ENCODE assay signal across 25 cellular contexts in genomic region chr14:105146181-105146975, GRCh38. TPM values are rescaled to one million over a fixed set of nuclear protein-coding genes. Genes with fewer than 3 reads are reported as not detected.
DNase-seq lines count a peak whose midpoint lies in the region; ATAC-seq, FAIRE-seq and TF ChIP-seq lines count a peak whose summit lies in the region.
"Had no signal": no experiment of that assay in that cellular context is flagged by ENCODE, and none has a peak within 500 bp of the region (broad histone marks: within the 10 kb centered on the region; RNA-seq: fewer than 3 reads in every experiment).

No MANE protein-coding gene starts in this region.

- H3K36me3 Mint-ChIP-seq in endodermal cell (ENCODE audit: low read depth) (peaks cover 10% of the 10 kb centered on the region), CD14-positive monocyte (no peaks in the 10 kb centered on the region)
- H3K36me3 Mint-ChIP-seq: CD8-positive, alpha-beta memory T cell; naive thymus-derived CD8-positive, alpha-beta T cell had no signal

- no peak for TF ChIP-seq POLR2A in A549 (IDR thresholded peaks at IDR 0.05; ENCODE audit: low read length)

- no peak overlapping the region for H3K9ac ChIP-seq in endodermal cell (ENCODE audit: extremely low read depth, low read length, poor library complexity, severe bottlenecking)

- H3K4me1 Mint-ChIP-seq in endodermal cell, result no peaks in the 10 kb centered on the region
- H3K4me1 Mint-ChIP-seq in CD14-positive monocyte, result no peaks in the 10 kb centered on the region
- H3K4me1 Mint-ChIP-seq: CD8-positive, alpha-beta memory T cell; mesothelial cell of epicardium; naive thymus-derived CD8-positive, alpha-beta T cell had no signal

- H3K27me3 ChIP-seq in GM06990 (replicated peaks; ENCODE audit: control insufficient read depth, insufficient read depth, low read length) (no peaks in the 10 kb centered on the region), endodermal cell (ENCODE audit: control insufficient read depth, insufficient read depth, low read length, poor library complexity, severe bottlenecking) (no peaks in the 10 kb centered on the region), lower lobe of right lung (ENCODE audit: low read depth) (no peaks in the 10 kb centered on the region), ascending aorta (no peaks in the 10 kb centered on the region)
- H3K27me3 ChIP-seq: heart right ventricle, pancreas, right lobe of liver had no signal

- no peak overlapping the region for H3K27ac Mint-ChIP-seq in endodermal cell
- H3K27ac Mint-ChIP-seq in CD14-positive monocyte, result peak overlapping the region in 1 of 7 donors; percentile 28
- H3K27ac Mint-ChIP-seq: activated T-helper 2 cell treated with anti-CD3 and anti-CD28 coated beads, Interferon-gamma antibody, Interleukin-2, Interleukin-4, amounts not matched to agents 10 μg/mL and 5 μg/mL and 100 μg/mL, durations not matched to agents 14 hours and 24 hours and 36 hours; CD8-positive, alpha-beta memory T cell; mesothelial cell of epicardium; naive thymus-derived CD8-positive, alpha-beta T cell had no signal

- H3K36me3 ChIP-seq in GM06990 (ENCODE audit: control insufficient read depth, insufficient read depth, low read length) (no peaks in the 10 kb centered on the region), endodermal cell (ENCODE audit: control insufficient read depth, insufficient read depth, low read length) (no peaks in the 10 kb centered on the region), lower lobe of right lung (peaks cover 30% of the 10 kb centered on the region), ascending aorta (peaks cover 0 to 22% of the 10 kb centered on the region in 2 donors)
- H3K36me3 ChIP-seq: pancreas, right lobe of liver had no signal

- H3K4me3 ChIP-seq in A549, result no peak overlapping the region
- H3K4me3 ChIP-seq in GM06990 (replicated peaks; ENCODE audit: low read depth, low read length), result no peak overlapping the region
- H3K4me3 ChIP-seq in endodermal cell (ENCODE audit: low read length), result no peak overlapping the region
- H3K4me3 ChIP-seq in lower lobe of right lung, result no peak overlapping the region
- H3K4me3 ChIP-seq in ascending aorta, result no peak overlapping the region
- H3K4me3 ChIP-seq: heart right ventricle, pancreas, right lobe of liver, SK-N-MC had no signal

- no peak overlapping the region for H3K4me2 ChIP-seq in A549

- no peaks in the 10 kb centered on the region for H3K4me1 ChIP-seq in A549
- H3K4me1 ChIP-seq in endodermal cell (ENCODE audit: control insufficient read depth, insufficient read depth, low read length), result no peaks in the 10 kb centered on the region
- H3K4me1 ChIP-seq in lower lobe of right lung, result no peaks in the 10 kb centered on the region
- H3K4me1 ChIP-seq in ascending aorta, result no peaks in the 10 kb centered on the region
- H3K4me1 ChIP-seq: pancreas, right lobe of liver had no signal

- no peak for TF ChIP-seq EP300 in A549 (IDR thresholded peaks at IDR 0.05)

- no peak for TF ChIP-seq CTCF in A549 (IDR thresholded peaks at IDR 0.05)
- TF ChIP-seq CTCF in GM06990 (IDR thresholded peaks at IDR 0.05; ENCODE audit: insufficient read depth, low read length, poor library complexity, severe bottlenecking), result no peak
- no peak for TF ChIP-seq CTCF in endodermal cell (conservative IDR thresholded peaks at IDR 0.05)
- TF ChIP-seq CTCF in lower lobe of right lung (IDR thresholded peaks at IDR 0.05), result no peak
- TF ChIP-seq CTCF in ascending aorta (IDR thresholded peaks at IDR 0.05), result no peak
- no peak for TF ChIP-seq CTCF in CD14-positive monocyte (IDR thresholded peaks at IDR 0.05)

- peaks cover 3% of the 10 kb centered on the region for H3K9me3 Mint-ChIP-seq in endodermal cell
- H3K9me3 Mint-ChIP-seq in CD14-positive monocyte, result peaks cover 0 to 2% (median 0%) of the 10 kb centered on the region in 7 donors
- H3K9me3 Mint-ChIP-seq: mesothelial cell of epicardium; naive thymus-derived CD8-positive, alpha-beta T cell had no signal

- POLR2A ChIA-PET in A549 (lab: Yijun Ruan, JAX), result no interaction called here

- DNase-seq in A549 (ENCODE audit: low read depth in 1 of 2, low spot score in 1 of 2) (no peak), GM06990 (ENCODE audit: extremely low read depth, insufficient read length) (peak; percentile 4), endodermal cell (peak; percentile 46), lower lobe of right lung (peak; percentile 24), ascending aorta (ENCODE audit: low spot score in 2 of 2) (no peak), CD14-positive monocyte (ENCODE audit: low spot score) (no peak)
- DNase-seq: activated CD4-positive, alpha-beta T cell treated with anti-CD3 and anti-CD28 coated beads, Interleukin-2, amount 50 U/mL, for 48 hours; activated CD8-positive, alpha-beta memory T cell treated with anti-CD3 and anti-CD28 coated beads, Interleukin-2, amount 50 U/mL, for 4 hours; AML-193; DMS153; NCI-H1436 treated with DMSO at 0.1 percent for 48 hours; NCI-H526 treated with DMSO at 0.1 percent for 48 hours; trophoblast cell had no signal

- WGBS in A549 (ENCODE audit: missing lambda C conversion rate), result 84% methylated on average over 16 of the region's 40 CpGs
- WGBS in endodermal cell (ENCODE audit: insufficient coverage in 1 of 2, insufficient read length in 1 of 2), 2 experiments, result 92 to 94% methylated on average over 22 to 40 of the region's 40 CpGs

- peak in 1 of 2 experiments; percentile 10; a peak in 3 of 6 replicates for ATAC-seq in A549
- ATAC-seq in lower lobe of right lung, result no peak
- ATAC-seq in GM21737 (IDR thresholded peaks at IDR 0.05; ENCODE audit: unreplicated experiment), result no peak
- ATAC-seq: heart right ventricle; naive thymus-derived CD8-positive, alpha-beta T cell; pancreas; right lobe of liver had no signal

- H3K27ac ChIP-seq in A549 (no peak overlapping the region), endodermal cell (ENCODE audit: low read depth, low read length) (no peak overlapping the region), lower lobe of right lung (no peak overlapping the region), ascending aorta (no peak overlapping the region)
- H3K27ac ChIP-seq: heart right ventricle, pancreas, right lobe of liver, SK-N-MC, VCaP had no signal

- H3K27me3 Mint-ChIP-seq in endodermal cell (ENCODE audit: insufficient read depth) (no peaks in the 10 kb centered on the region), CD14-positive monocyte (ENCODE audit: low read depth in 3 of 3) (peaks cover 0 to 4% (median 0%) of the 10 kb centered on the region in 3 donors)
- H3K27me3 Mint-ChIP-seq: CD8-positive, alpha-beta memory T cell; naive thymus-derived CD8-positive, alpha-beta T cell had no signal

- no peak for FAIRE-seq in A549 (lab: Jason Lieb, UNC)
- FAIRE-seq: GM18507, pancreas had no signal

- H3K9me3 ChIP-seq in A549 (no peaks in the 10 kb centered on the region), endodermal cell (ENCODE audit: control insufficient read depth, low read length) (no peaks in the 10 kb centered on the region), lower lobe of right lung (no peaks in the 10 kb centered on the region), ascending aorta (no peaks in the 10 kb centered on the region)
- H3K9me3 ChIP-seq: heart right ventricle, pancreas, right lobe of liver had no signal

- intact Hi-C loops in lower lobe of right lung (cut with DNase I), result no loop called here
- intact Hi-C loops in ascending aorta (cut with DNase I), result no loop called here
- intact Hi-C loops in CD14-positive monocyte (cut with micrococcal nuclease), result no loop called here

- CTCF ChIA-PET in A549 (lab: Yijun Ruan, JAX), result interaction anchor here (0.9 to 1.5 kb wide), 6 partner anchors 15 to 57 kb away, joined by 3 to 5 read pairs (median 3); no protein-coding TSS in a partner anchor

- TF ChIP-seq RAD21 in A549 (conservative IDR thresholded peaks at IDR 0.05 in 1 of 2, IDR thresholded peaks at IDR 0.05 in 1 of 2), result no peak

- H3K4me3 Mint-ChIP-seq in endodermal cell (no peak overlapping the region), CD14-positive monocyte (no peak overlapping the region)
- H3K4me3 Mint-ChIP-seq: CD8-positive, alpha-beta memory T cell; mesothelial cell of epicardium; naive thymus-derived CD8-positive, alpha-beta T cell had no signal

TF ChIP-seq in A549, 52 proteins besides CTCF, POLR2A, EP300 and RAD21:
- no peak for TF ChIP-seq HEYL (CRISPR knock-in tag; IDR thresholded peaks at IDR 0.05)
- TF ChIP-seq HDAC2 (IDR thresholded peaks at IDR 0.05), result no peak
- TF ChIP-seq ZFP36 (IDR thresholded peaks at IDR 0.05; ENCODE audit: borderline replicate concordance, partially characterized antibody), result peak; percentile 6
- TF ChIP-seq CBX2 (IDR thresholded peaks at IDR 0.05; ENCODE audit: borderline replicate concordance, low read depth), result no peak
- TF ChIP-seq CHD2 (IDR thresholded peaks at IDR 0.05; ENCODE audit: low read length, partially characterized antibody), result no peak

RNA-seq across cellular contexts. Expression of gene JAG2, which starts 22.2 kb away (rescaled TPM):
- polyA plus RNA-seq in A549 (2011; rRNA removed) (4.8 and 5.9 TPM in 2 replicates), A549 (2017; fragmentation: RNase III; extraction: RNeasy Plus Mini Kit Qiagen cat#74134 plus additional on column Dnase treatment) (20.4 to 26.8 TPM (median 22.5 TPM) in 3 replicates), CD14-positive monocyte (not detected)
- polyA plus RNA-seq in A549 (2012; cell fraction: cytosol; rRNA removed), result 26.3 and 28.3 TPM in 2 replicates
- 145 and 149 TPM in 2 replicates for polyA plus RNA-seq in A549 (2012; cell fraction: nucleus; rRNA removed)
- polyA minus RNA-seq in A549 (2011; rRNA and poly(A)+ RNA removed), result 3.7 and 7.7 TPM in 2 replicates
- total RNA-seq in endodermal cell (1 to 10 TPM; 6.4 TPM), lower lobe of right lung (29.2 TPM), ascending aorta (35.5 TPM)
- polyA plus RNA-seq in endodermal cell (2013, experiment 1 of 2), result 9.1 TPM
- 5.2 TPM for polyA plus RNA-seq in endodermal cell (2013, experiment 2 of 2)
- total RNA-seq: RPMI7951 had no signal

RNA-seq across cellular contexts. Expression of gene NUDT14, which starts 34.7 kb away (rescaled TPM):
- polyA plus RNA-seq in A549 (2011; rRNA removed), result 11.3 and 12.6 TPM in 2 replicates
- 35.8 and 42.3 TPM in 2 replicates for polyA plus RNA-seq in A549 (2012; cell fraction: cytosol; rRNA removed)
- 67.4 and 72.4 TPM in 2 replicates for polyA plus RNA-seq in A549 (2012; cell fraction: nucleus; rRNA removed)
- 27.8 to 31.3 TPM (median 30.7 TPM) in 3 replicates for polyA plus RNA-seq in A549 (2017; fragmentation: RNase III; extraction: RNeasy Plus Mini Kit Qiagen cat#74134 plus additional on column Dnase treatment)
- polyA minus RNA-seq in A549 (2011; rRNA and poly(A)+ RNA removed), result 5.1 and 8.4 TPM in 2 replicates
- 10 to 100 TPM; 43.4 to 59.5 TPM for total RNA-seq in endodermal cell
- polyA plus RNA-seq in endodermal cell (2013, experiment 1 of 2), result 20.9 TPM
- 20.4 TPM for polyA plus RNA-seq in endodermal cell (2013, experiment 2 of 2)
- total RNA-seq in lower lobe of right lung, result 54.5 TPM
- total RNA-seq in ascending aorta, result 1.5 TPM
- polyA plus RNA-seq in CD14-positive monocyte, result 10 to 100 TPM; 23.9 to 37.4 TPM

Comparison
In these comparisons a context has a peak if more than half of its experiments do, and no peak if none do; other contexts are left out.
1. DNase-seq: peak in GM06990 (single experiment), endodermal cell (single experiment) and lower lobe of right lung (single experiment); none in A549 (0 of 2), ascending aorta (0 of 2) and CD14-positive monocyte (single experiment).
2. RNA of gene NUDT14, which starts 34.7 kb away (total RNA-seq): 43.4 to 59.5 TPM in endodermal cell and 54.5 TPM in lower lobe of right lung (single experiment); 1.5 TPM in ascending aorta (single experiment); every median in the first group is over 10 times any median in the second.